8 cellular contexts compared by ENCODE assay signal in the genomic region with DNA sequence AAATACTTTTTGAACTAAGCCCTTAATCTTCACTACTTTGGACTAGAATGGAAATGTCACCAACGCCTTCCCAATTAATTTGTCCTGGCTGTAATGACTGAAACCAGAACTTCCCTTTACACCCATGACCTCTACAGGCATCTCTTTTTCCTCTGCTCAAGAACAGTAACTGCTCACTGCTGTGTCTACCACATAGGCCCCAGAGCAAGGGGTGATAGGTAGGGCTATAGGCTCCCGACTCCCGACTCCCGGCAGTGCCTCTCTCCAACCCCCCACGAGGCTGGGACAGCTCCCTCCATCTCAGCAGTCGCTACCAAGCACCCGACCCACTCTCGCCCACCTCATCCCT. TPM values are rescaled to one million over a fixed set of nuclear protein-coding genes. Genes with fewer than 3 reads are reported as not detected.
A peak's percentile ranks its signal among the peaks of the same experiment; 100 is the strongest.
DNase-seq lines count a peak whose midpoint lies in the region; ATAC-seq, FAIRE-seq and TF ChIP-seq lines count a peak whose summit lies in the region.

No MANE protein-coding gene starts in this region.

- no peak for DNase-seq in AG09309 (ENCODE audit: low read depth)
- peak; percentile 35 for DNase-seq in GM19239 (ENCODE audit: insufficient read length, low spot score)
- no peak for DNase-seq in keratinocyte (ENCODE audit: low read depth, low spot score)
- no peak for DNase-seq in suprapubic skin (ENCODE audit: low spot score in 2 of 2)
- no peak for DNase-seq in GM13976 (ENCODE audit: low spot score)
- no peak for DNase-seq in NCI-H526 treated with DMSO at 0.1 percent for 48 hours (lab: John Stamatoyannopoulos, UW)

- 5% methylated on average over 8 of the region's 8 CpGs for WGBS in suprapubic skin

- no peaks in the 10 kb centered on the region for H3K9me3 Mint-ChIP-seq in activated naive CD8-positive, alpha-beta T cell (ENCODE audit: low read depth)

- H3K9ac ChIP-seq in keratinocyte (ENCODE audit: control insufficient read depth, extremely low read depth, insufficient read depth, low read length) = peak overlapping the region; percentile 93

- no peak for TF ChIP-seq CTCF in AG09309 (IDR thresholded peaks at IDR 0.05; ENCODE audit: control insufficient read depth, insufficient read depth, low read depth, low read length, missing control alignments)
- no peak for TF ChIP-seq CTCF in keratinocyte (optimal IDR thresholded peaks at IDR 0.05 in 1 of 3, IDR thresholded peaks at IDR 0.05 in 1 of 3, conservative IDR thresholded peaks at IDR 0.05 in 1 of 3; ENCODE audit: extremely low read depth in 1 of 3, insufficient read depth in 2 of 3, low read length in 3 of 3)
- no peak for TF ChIP-seq CTCF in suprapubic skin (IDR thresholded peaks at IDR 0.05)
- no peak for TF ChIP-seq CTCF in GM13976 (IDR thresholded peaks at IDR 0.05; ENCODE audit: borderline replicate concordance, control extremely low read depth, extremely low read depth, insufficient read depth, missing control alignments)

- H3K27me3 ChIP-seq in keratinocyte (ENCODE audit: control insufficient read depth, extremely low read depth, insufficient read depth, low read length) (no peaks in the 10 kb centered on the region), suprapubic skin (no peaks in the 10 kb centered on the region)

- no peaks in the 10 kb centered on the region for H4K20me1 ChIP-seq in keratinocyte (ENCODE audit: control insufficient read depth, extremely low read depth, insufficient read depth, low read length)

- peaks cover 26% of the 10 kb centered on the region for H3K4me1 Mint-ChIP-seq in activated naive CD8-positive, alpha-beta T cell (ENCODE audit: low read depth)

- TF ChIP-seq POLR2A in suprapubic skin (IDR thresholded peaks at IDR 0.05) = no peak

- peak overlapping the region; percentile 92 for H3K27ac ChIP-seq in keratinocyte (ENCODE audit: control insufficient read depth, insufficient read depth, low read length)
- H3K27ac ChIP-seq in suprapubic skin = peak overlapping the region; percentile 91

- H3K9me3 ChIP-seq in keratinocyte (ENCODE audit: control insufficient read depth, low read depth, low read length) (no peaks in the 10 kb centered on the region), suprapubic skin (no peaks in the 10 kb centered on the region)

- no peaks in the 10 kb centered on the region for H3K79me2 ChIP-seq in keratinocyte (ENCODE audit: control insufficient read depth, insufficient read depth, low read length)

- dilution Hi-C loops in keratinocyte (cut with MboI; ENCODE audit: extremely low pct_ligation_motif_present, low sequenced_read_pairs) = no loop called here

- H3K36me3 Mint-ChIP-seq in activated naive CD8-positive, alpha-beta T cell = peaks cover 3% of the 10 kb centered on the region

- no peaks in the 10 kb centered on the region for H3K36me3 ChIP-seq in keratinocyte (ENCODE audit: control insufficient read depth in 2 of 2, extremely low read depth in 1 of 2, insufficient read depth in 2 of 2, low read length in 2 of 2)
- H3K36me3 ChIP-seq in suprapubic skin = no peaks in the 10 kb centered on the region

- peak overlapping the region; percentile 56 for H3K4me3 ChIP-seq in AG09309 (ENCODE audit: control insufficient read depth, low read depth, low read length)
- H3K4me3 ChIP-seq in keratinocyte (ENCODE audit: control insufficient read depth in 2 of 3, extremely low read depth in 1 of 3, insufficient read depth in 2 of 3, low read depth in 1 of 3, low read length in 3 of 3) = peak overlapping the region; percentile 52 to 70 (median 64)
- peak overlapping the region; percentile 80 for H3K4me3 ChIP-seq in suprapubic skin

- H3K4me2 ChIP-seq in keratinocyte (ENCODE audit: control insufficient read depth, extremely low read depth, insufficient read depth, low read depth, low read length) = peak overlapping the region; percentile 76

- in situ Hi-C loops in GM13976 (cut with MboI; ENCODE audit: low sequenced_read_pairs, unreplicated experiment) = loop anchor here (10.0 kb wide), 1 partner anchor 249 kb away; no protein-coding TSS in a partner anchor

- peak overlapping the region; percentile 74 for H2AFZ ChIP-seq in keratinocyte (ENCODE audit: control insufficient read depth, low read length)

- no peaks in the 10 kb centered on the region for H3K9me1 ChIP-seq in keratinocyte (ENCODE audit: control insufficient read depth, extremely low read depth, insufficient read depth, low read length)

- peak overlapping the region; percentile 88 for H3K4me3 Mint-ChIP-seq in activated naive CD8-positive, alpha-beta T cell

- H3K4me1 ChIP-seq in keratinocyte (ENCODE audit: control insufficient read depth, extremely low read depth, insufficient read depth, low read length) (peaks cover 13% of the 10 kb centered on the region), suprapubic skin (peaks cover 21% of the 10 kb centered on the region)

- peak; percentile 44 for ATAC-seq in HG03196 (IDR thresholded peaks at IDR 0.05; ENCODE audit: unreplicated experiment)

- FAIRE-seq in GM19239 (lab: Jason Lieb, UNC) = no peak
- FAIRE-seq in keratinocyte (lab: Jason Lieb, UNC) = no peak

- TF ChIP-seq EP300 in suprapubic skin (IDR thresholded peaks at IDR 0.05) = no peak

- H3K27ac Mint-ChIP-seq in activated naive CD8-positive, alpha-beta T cell = peak overlapping the region; percentile 97

- H3K27me3 Mint-ChIP-seq in activated naive CD8-positive, alpha-beta T cell = no peaks in the 10 kb centered on the region

RNA-seq across cellular contexts. Expression of a gene that starts 0.4 kb away (rescaled TPM):
- 0.14 to 0.63 TPM in 2 of 3 replicates, not detected in the other for polyA plus RNA-seq in keratinocyte
- polyA plus RNA-seq in keratinocyte (2011; ENCODE audit: low read depth) = 0.54 TPM
- polyA plus RNA-seq in keratinocyte (2011; cell fraction: cytosol; rRNA removed) = 0.23 and 0.30 TPM in 2 replicates
- polyA plus RNA-seq in keratinocyte (2011; cell fraction: nucleus; rRNA removed) = 0.12 and 0.36 TPM in 2 replicates
- 0.16 and 0.70 TPM in 2 replicates for polyA plus RNA-seq in keratinocyte (2012; ENCODE audit: low replicate concordance)
- polyA minus RNA-seq in keratinocyte = 0.40 to 0.99 TPM in 2 of 3 replicates, not detected in the other
- polyA minus RNA-seq in keratinocyte (2011; cell fraction: cytosol; rRNA and poly(A)+ RNA removed) = not detected
- 2.4 and 4.9 TPM in 2 replicates for polyA minus RNA-seq in keratinocyte (2011; cell fraction: nucleus; rRNA and poly(A)+ RNA removed)
- 1 to 10 TPM; 1.0 to 3.4 (median 1.5) TPM for total RNA-seq in suprapubic skin
